16 cellular contexts compared by ENCODE assay signal in the genomic region with DNA sequence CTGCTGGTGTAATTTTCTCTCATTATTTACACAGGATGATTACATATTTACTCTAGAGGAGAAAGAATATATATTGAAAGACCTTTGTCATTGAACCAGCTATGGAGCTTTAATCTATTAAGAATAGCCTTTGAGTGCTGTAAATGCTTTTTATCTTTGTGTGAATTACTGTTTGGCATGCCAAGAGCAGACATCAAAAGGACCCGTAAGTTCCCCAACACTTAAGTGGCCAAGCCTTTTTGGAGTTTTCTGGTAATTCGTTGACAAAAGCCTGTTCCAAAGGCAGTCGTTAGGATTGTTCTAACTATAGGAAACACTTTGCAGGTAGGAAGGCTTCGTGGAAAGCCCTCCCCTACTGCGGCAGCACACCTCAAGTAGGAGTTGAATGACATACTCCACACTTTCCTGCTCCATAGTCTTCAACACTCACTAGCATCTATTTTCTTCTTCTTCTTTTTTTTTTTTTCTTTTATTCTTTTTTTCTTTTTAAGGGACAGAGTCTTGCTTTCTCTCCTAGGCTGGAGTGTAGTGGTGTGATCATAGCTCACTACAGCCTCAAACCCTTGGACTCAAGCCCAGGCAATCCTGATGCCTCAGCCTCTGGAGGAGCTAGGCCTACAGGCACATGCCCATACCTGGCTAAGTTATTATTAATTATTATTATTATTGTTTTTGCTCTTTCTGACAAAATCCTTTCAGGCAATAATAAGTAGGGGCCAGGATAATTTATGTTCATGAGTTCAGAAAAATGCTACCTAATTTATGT.
DNase-seq lines count a peak whose midpoint lies in the region; ATAC-seq and TF ChIP-seq lines count a peak whose summit lies in the region.
"Had no signal": no experiment of that assay in that cellular context is flagged by ENCODE, and none has a peak within 500 bp of the region (broad histone marks: within the 10 kb centered on the region; RNA-seq: fewer than 3 reads in every experiment).

No MANE protein-coding gene starts in this region.

- H3K9me2 ChIP-seq in HCT116 (ENCODE audit: insufficient read depth) = no peaks in the 10 kb centered on the region

- H3K36me3 ChIP-seq in HCT116 (ENCODE audit: control insufficient read depth in 1 of 2, insufficient read depth in 2 of 2, low read length in 2 of 2) (0 out of 4 replicates have a peak, but pooled peaks cover 0 to 8% of the 10 kb centered on the region in 2 experiments), mesendoderm (ENCODE audit: control insufficient read depth, insufficient read depth, low read length) (no peaks in the 10 kb centered on the region)
- H3K36me3 ChIP-seq: neutrophil, sigmoid colon, vagina had no signal

- no peak overlapping the region for H3K18ac ChIP-seq in mesendoderm (ENCODE audit: low read length)

- H3K27ac Mint-ChIP-seq in WTC11 = no peak overlapping the region
- H3K27ac Mint-ChIP-seq: activated CD4-positive, alpha-beta T cell treated with anti-CD3 and anti-CD28 coated beads, Interleukin-2, amount 10 ng/mL, durations not matched to agents 7 days and 5 days had no signal

- ATAC-seq in HCT116 (peak; percentile 64), WTC11 (peak; percentile 54; the same call in 1 of the 2 replicates), HG03457 (IDR thresholded peaks at IDR 0.05; ENCODE audit: unreplicated experiment) (no peak)
- ATAC-seq: activated T-cell treated with anti-CD3 and anti-CD28 coated beads, Interleukin-2, amount 50 U/mL, for 4 hours had no signal

- CTCF ChIA-PET in HCT116 (lab: Charles Lee) = interaction anchor here (0.6 to 0.7 kb wide), 2 partner anchors 471 to 1693 kb away, joined by 3 read pairs; no protein-coding TSS in a partner anchor
- CTCF ChIA-PET in WTC11 (lab: Charles Lee) = no interaction called here

- H4K5ac ChIP-seq in mesendoderm (ENCODE audit: low read length) = no peak overlapping the region

- no peaks in the 10 kb centered on the region for H4K20me1 ChIP-seq in HCT116 (ENCODE audit: insufficient read depth)

- peak overlapping the region; percentile 58 for H2AFZ ChIP-seq in HCT116 (ENCODE audit: low read depth, low read length, poor library complexity, severe bottlenecking)

- TF ChIP-seq RAD21 in HCT116 (IDR thresholded peaks at IDR 0.05; ENCODE audit: low read depth) = no peak

- H2BK120ac ChIP-seq in mesendoderm (ENCODE audit: low read depth, low read length) = no peak overlapping the region

- RAD21 ChIA-PET in HCT116 (lab: Charles Lee; ENCODE audit: low non-redundant PET in 1 of 2, low total read pairs in 2 of 2, uncharacterized antibody in 2 of 2, unreplicated experiment in 2 of 2) = no interaction called here

- no peaks in the 10 kb centered on the region for H3K36me3 Mint-ChIP-seq in WTC11

- no peak overlapping the region for H3K23ac ChIP-seq in mesendoderm (ENCODE audit: low read length)

- peak; percentile 74 for DNase-seq in HCT116 (ENCODE audit: low read depth, low spot score)
- peak; percentile 10 for DNase-seq in NCI-H187 treated with DMSO at 0.1 percent for 48 hours (lab: John Stamatoyannopoulos, UW)
- DNase-seq in WTC11 (ENCODE audit: low spot score) = no peak
- DNase-seq in mesendoderm = peak; percentile 59
- no peak for DNase-seq in occipital lobe (lab: John Stamatoyannopoulos, UW)
- no peak for DNase-seq in activated CD4-positive, alpha-beta T cell treated with anti-CD3 and anti-CD28 coated beads for 4 hours
- DNase-seq: activated CD4-positive, alpha-beta T cell treated with anti-CD3 and anti-CD28 coated beads, Interleukin-2, amount 10 ng/mL, durations not matched to agents 7 days and 5 days; activated T-cell treated with anti-CD3 and anti-CD28 coated beads, Interleukin-2, amount 50 U/mL, for 4 hours; amniotic stem cell; GDM1; NCI-H524 treated with DMSO at 0.1 percent for 48 hours; sigmoid colon; stimulated activated naive CD4-positive, alpha-beta T cell had no signal

- H3K9me3 Mint-ChIP-seq in WTC11 = peaks cover 14% of the 10 kb centered on the region

- H3K4ac ChIP-seq in mesendoderm (ENCODE audit: low read depth, low read length) = no peak overlapping the region

- no peak overlapping the region for H4K8ac ChIP-seq in mesendoderm (ENCODE audit: low read depth, low read length)

- H3K4me1 ChIP-seq in HCT116 (ENCODE audit: control insufficient read depth in 1 of 2, insufficient read depth in 2 of 2, low read length in 2 of 2) (peaks cover 74 to 81% of the 10 kb centered on the region in 2 experiments), mesendoderm (ENCODE audit: control insufficient read depth, low read depth, low read length) (no peaks in the 10 kb centered on the region)

- H3K56ac ChIP-seq in mesendoderm (ENCODE audit: low read length) = no peak overlapping the region

- H3K4me3 Mint-ChIP-seq in WTC11 = no peak overlapping the region
- H3K4me3 Mint-ChIP-seq: activated CD4-positive, alpha-beta T cell treated with anti-CD3 and anti-CD28 coated beads, Interleukin-2, amount 10 ng/mL, durations not matched to agents 7 days and 5 days; activated T-cell treated with anti-CD3 and anti-CD28 coated beads, Interleukin-2, amount 50 U/mL, for 4 hours had no signal

- no peak for TF ChIP-seq POLR2A in HCT116 (IDR thresholded peaks at IDR 0.05; ENCODE audit: borderline replicate concordance, extremely low read depth, insufficient read depth, insufficient read length)

- no peak for TF ChIP-seq CTCF in HCT116 (IDR thresholded peaks at IDR 0.05 in 2 of 3, conservative IDR thresholded peaks at IDR 0.05 in 1 of 3; ENCODE audit: borderline replicate concordance in 1 of 3, insufficient read depth in 1 of 3, low read depth in 2 of 3, low read length in 2 of 3)
- TF ChIP-seq CTCF in WTC11 (IDR thresholded peaks at IDR 0.05) = no peak

- H3K27me3 Mint-ChIP-seq in WTC11 (ENCODE audit: low read depth) = no peaks in the 10 kb centered on the region

- BruUV-seq in HCT116 (replicated peaks; lab: Mats Ljungman, UMichigan) = TSS peak; percentile 82

- no peak overlapping the region for H2BK5ac ChIP-seq in mesendoderm (ENCODE audit: low read length)

- H3K27me3 ChIP-seq in HCT116 (ENCODE audit: insufficient read depth, low read length) (no peaks in the 10 kb centered on the region), mesendoderm (ENCODE audit: insufficient read depth, low read length, poor library complexity) (no peaks in the 10 kb centered on the region)
- H3K27me3 ChIP-seq: neutrophil, sigmoid colon, vagina had no signal

- POLR2A ChIA-PET in HCT116 (lab: Charles Lee) (interaction anchor here (1.7 kb wide), 1 partner anchor 49 kb away, joined by 7 read pairs; no protein-coding TSS in a partner anchor), WTC11 (lab: Charles Lee) (no interaction called here)

- H3K9me3 ChIP-seq in HCT116 (ENCODE audit: control insufficient read depth in 1 of 2, insufficient read depth in 1 of 2, low read depth in 1 of 2, low read length in 2 of 2) = 0 out of 4 replicates have a peak, but pooled peaks cover 0 to 4% of the 10 kb centered on the region in 2 experiments
- H3K9me3 ChIP-seq: neutrophil, sigmoid colon, vagina had no signal

- H3K9ac ChIP-seq in HCT116 (ENCODE audit: low read length) (peak overlapping the region; percentile 32), mesendoderm (ENCODE audit: low read length) (no peak overlapping the region)

- H3K4me3 ChIP-seq in HCT116 (replicated peaks in 1 of 2; ENCODE audit: low read depth in 1 of 2, low read length in 2 of 2) (0 out of 4 replicates have a peak overlapping the region, but pooled peaks of 1 of the 2 experiments have one; percentile 26), mesendoderm (ENCODE audit: low read length) (no peak overlapping the region)
- H3K4me3 ChIP-seq: sigmoid colon, vagina had no signal

- no peaks in the 10 kb centered on the region for H3K79me1 ChIP-seq in mesendoderm (ENCODE audit: low read length)

- intact Hi-C loops in HCT116 (cut with micrococcal nuclease) = no loop called here

- H3K4me1 Mint-ChIP-seq in WTC11 = peaks cover 17% of the 10 kb centered on the region
- H3K4me1 Mint-ChIP-seq: activated CD4-positive, alpha-beta T cell treated with anti-CD3 and anti-CD28 coated beads, Interleukin-2, amount 10 ng/mL, durations not matched to agents 7 days and 5 days had no signal

- no peak overlapping the region for H2BK15ac ChIP-seq in mesendoderm (replicated peaks; ENCODE audit: low read depth)

- no peak overlapping the region for H2AK5ac ChIP-seq in mesendoderm (ENCODE audit: low read length)

- peak overlapping the region; percentile 51 for H3K4me2 ChIP-seq in HCT116 (ENCODE audit: low read length)
- no peak overlapping the region for H3K4me2 ChIP-seq in mesendoderm (ENCODE audit: low read length)

- H3K27ac ChIP-seq in HCT116 (ENCODE audit: low read depth, low read length) = peak overlapping the region; percentile 92
- H3K27ac ChIP-seq in mesendoderm (ENCODE audit: low read depth, low read length) = no peak overlapping the region
- H3K27ac ChIP-seq: neutrophil, sigmoid colon, vagina had no signal

- H3K79me2 ChIP-seq in HCT116 (ENCODE audit: insufficient read depth, low read length) (no peaks in the 10 kb centered on the region), mesendoderm (ENCODE audit: control insufficient read depth, insufficient read depth, low read length) (no peaks in the 10 kb centered on the region)

- no CpG with 5 or more reads among the region's 5 CpGs for WGBS in mesendoderm (ENCODE audit: extremely low coverage, insufficient coverage, low lambda C conversion rate)

TF ChIP-seq in HCT116, 20 proteins besides CTCF, POLR2A, EP300 and RAD21 (continues in another document):
- TF ChIP-seq CBX3 (IDR thresholded peaks at IDR 0.05; ENCODE audit: low read depth) = peak; percentile 62; the same call in 1 of the 2 replicates
- TF ChIP-seq, protein P1, sequence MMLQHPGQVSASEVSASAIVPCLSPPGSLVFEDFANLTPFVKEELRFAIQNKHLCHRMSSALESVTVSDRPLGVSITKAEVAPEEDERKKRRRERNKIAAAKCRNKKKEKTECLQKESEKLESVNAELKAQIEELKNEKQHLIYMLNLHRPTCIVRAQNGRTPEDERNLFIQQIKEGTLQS (IDR thresholded peaks at IDR 0.05) = no peak
- peak; percentile 97 for TF ChIP-seq TCF7L2 (IDR thresholded peaks at IDR 0.05; ENCODE audit: borderline replicate concordance, extremely low read depth, insufficient read depth, insufficient read length)
- peak; percentile 54 for TF ChIP-seq JUND (IDR thresholded peaks at IDR 0.05)
- peak; percentile 42; the same call in 1 of the 2 replicates for TF ChIP-seq SP1 (IDR thresholded peaks at IDR 0.05; ENCODE audit: low read depth)

TF ChIP-seq in WTC11, 78 proteins besides CTCF, POLR2A, EP300 and RAD21:
- TF ChIP-seq FOXK1 (CRISPR knock-in tag; IDR thresholded peaks at IDR 0.05) (no peak), ZNF396 (CRISPR knock-in tag; IDR thresholded peaks at IDR 0.05; ENCODE audit: borderline replicate concordance) (no peak), RELA (CRISPR knock-in tag; IDR thresholded peaks at IDR 0.05; ENCODE audit: borderline replicate concordance) (no peak), ZBTB21 (CRISPR knock-in tag; IDR thresholded peaks at IDR 0.05; ENCODE audit: borderline replicate concordance) (no peak)

Comparison
In these comparisons a context has a peak if more than half of its experiments do, and no peak if none do; other contexts are left out.
1. DNase-seq: peak in HCT116 (single experiment), NCI-H187 treated with DMSO at 0.1 percent for 48 hours (single experiment) and mesendoderm (single experiment); none in WTC11 (single experiment), occipital lobe (single experiment) and activated CD4-positive, alpha-beta T cell treated with anti-CD3 and anti-CD28 coated beads for 4 hours (0 of 2).
2. Of the 4 proteins assayed by ChIP-seq in both WTC11 and HCT116: peak only in WTC11: none; only in HCT116: MAX and SP1; in both: none; in neither: 2.